ENCODE assay signal across 11 cellular contexts in the genomic region with DNA sequence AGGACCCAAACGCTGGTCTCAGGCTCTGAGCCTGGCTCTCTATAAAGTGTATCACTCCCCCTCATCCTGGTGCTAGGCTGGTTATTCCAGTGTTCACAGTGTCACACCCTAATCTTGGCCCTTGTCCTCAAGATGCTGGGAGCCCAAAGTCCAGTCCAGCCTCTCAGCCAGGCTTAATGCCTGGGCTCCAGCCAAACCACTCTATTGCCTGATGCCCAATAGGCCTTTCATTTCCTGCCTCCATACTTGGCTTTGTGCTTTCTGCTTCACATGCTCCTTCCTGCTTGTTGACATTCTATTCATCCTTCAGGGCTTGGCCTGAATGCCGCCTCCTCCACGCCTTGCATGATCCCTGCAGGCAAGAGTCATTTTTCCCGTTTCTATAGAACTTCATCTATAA. TPM values are rescaled to one million over a fixed set of nuclear protein-coding genes. Genes with fewer than 3 reads are reported as not detected.
A peak's percentile ranks its signal among the peaks of the same experiment; 100 is the strongest.
DNase-seq lines count a peak whose midpoint lies in the region; ATAC-seq and TF ChIP-seq lines count a peak whose summit lies in the region.
"Had no signal": no experiment of that assay in that cellular context is flagged by ENCODE, and none has a peak within 500 bp of the region (broad histone marks: within the 10 kb centered on the region; RNA-seq: fewer than 3 reads in every experiment).

No MANE protein-coding gene starts in this region.

- peak overlapping the region; percentile 50 to 90 (median 85) for H3K4me3 Mint-ChIP-seq in brain
- no peak overlapping the region for H3K4me3 Mint-ChIP-seq in naive thymus-derived CD4-positive, alpha-beta T cell
- H3K4me3 Mint-ChIP-seq: endodermal cell, immature natural killer cell had no signal

- intact Hi-C loops in left ventricle myocardium superior (cut with micrococcal nuclease), result no loop called here
- intact Hi-C loops in heart left ventricle (cut with DNase I), result loop anchor here in 8 of 10 donors (2.0 to 10.0 kb wide), 6 partner anchors 80 to 172 kb away; no protein-coding TSS in a partner anchor
- intact Hi-C loops in left colon (cut with DNase I, micrococcal nuclease), result loop anchor here in 1 of 2 donors (10.0 kb wide), 1 partner anchor 130 kb away; no protein-coding TSS in a partner anchor
- intact Hi-C loops in naive thymus-derived CD4-positive, alpha-beta T cell (cut with micrococcal nuclease), result loop anchor here in 1 of 2 donors (2.0 kb wide), 1 partner anchor 76 kb away; no protein-coding TSS in a partner anchor

- no peak overlapping the region for H3K4me3 ChIP-seq in heart left ventricle
- H3K4me3 ChIP-seq in naive thymus-derived CD4-positive, alpha-beta T cell (ENCODE audit: low read length), result no peak overlapping the region

- DNase-seq in left ventricle myocardium superior (no peak), heart left ventricle (no peak), left colon (peak; percentile 84 to 92), HCEC 1CT (no peak)
- no peak for DNase-seq in activated CD8-positive, alpha-beta memory T cell treated with anti-CD3 and anti-CD28 coated beads, Interleukin-2, amount 50 U/mL, for 48 hours
- DNase-seq in naive thymus-derived CD4-positive, alpha-beta T cell, result no peak
- DNase-seq: occipital lobe had no signal

- TF ChIP-seq POLR2A in heart left ventricle (IDR thresholded peaks at IDR 0.05), result no peak

- H3K27me3 Mint-ChIP-seq in brain, result no peaks in the 10 kb centered on the region
- peaks cover 11 to 34% (median 18%) of the 10 kb centered on the region in 5 donors for H3K27me3 Mint-ChIP-seq in naive thymus-derived CD4-positive, alpha-beta T cell

- peaks cover 99% of the 10 kb centered on the region for H3K4me1 Mint-ChIP-seq in brain
- peaks cover 0 to 4% (median 0%) of the 10 kb centered on the region in 7 donors for H3K4me1 Mint-ChIP-seq in naive thymus-derived CD4-positive, alpha-beta T cell
- H3K4me1 Mint-ChIP-seq: immature natural killer cell had no signal

- peaks cover 0 to 16% (median 8%) of the 10 kb centered on the region in 9 donors for H3K27me3 ChIP-seq in heart left ventricle
- no peaks in the 10 kb centered on the region for H3K27me3 ChIP-seq in naive thymus-derived CD4-positive, alpha-beta T cell (ENCODE audit: control insufficient read depth in 2 of 2, insufficient read depth in 2 of 2, low read length in 2 of 2)

- peak; percentile 14 for ATAC-seq in left ventricle myocardium superior
- ATAC-seq in heart left ventricle, result no peak
- peak; percentile 93 for ATAC-seq in left colon
- no peak for ATAC-seq in GM18870 (IDR thresholded peaks at IDR 0.05; ENCODE audit: unreplicated experiment)
- no peak for ATAC-seq in naive thymus-derived CD4-positive, alpha-beta T cell

- no peak overlapping the region for H3K27ac ChIP-seq in heart left ventricle
- no peak overlapping the region for H3K27ac ChIP-seq in naive thymus-derived CD4-positive, alpha-beta T cell (ENCODE audit: low read depth, low read length)

- POLR2A ChIA-PET in naive thymus-derived CD4-positive, alpha-beta T cell (lab: Charles Lee), result no interaction called here

- H3K27ac Mint-ChIP-seq in brain, result peak overlapping the region; percentile 85 to 99 (median 98)
- no peak overlapping the region for H3K27ac Mint-ChIP-seq in naive thymus-derived CD4-positive, alpha-beta T cell
- H3K27ac Mint-ChIP-seq: endodermal cell, immature natural killer cell had no signal

- CTCF ChIA-PET in naive thymus-derived CD4-positive, alpha-beta T cell (lab: Charles Lee), result interaction anchor here (1.1 to 3.4 kb wide), 12 partner anchors 8 to 169 kb away, joined by 3 to 44 read pairs (median 6); partner anchors contain the start of gene NUAK2

- H3K36me3 Mint-ChIP-seq in brain, result no peaks in the 10 kb centered on the region
- no peaks in the 10 kb centered on the region for H3K36me3 Mint-ChIP-seq in naive thymus-derived CD4-positive, alpha-beta T cell
- H3K36me3 Mint-ChIP-seq: immature natural killer cell had no signal

- no peaks in the 10 kb centered on the region for H3K36me3 ChIP-seq in heart left ventricle
- no peaks in the 10 kb centered on the region for H3K36me3 ChIP-seq in naive thymus-derived CD4-positive, alpha-beta T cell (ENCODE audit: control insufficient read depth in 2 of 3, insufficient read depth in 3 of 3, low read length in 3 of 3)

- TF ChIP-seq CTCF in heart left ventricle (IDR thresholded peaks at IDR 0.05), result no peak
- TF ChIP-seq CTCF in brain (conservative IDR thresholded peaks at IDR 0.05), result no peak

- no peaks in the 10 kb centered on the region for H3K9me3 ChIP-seq in heart left ventricle
- H3K9me3 ChIP-seq in naive thymus-derived CD4-positive, alpha-beta T cell (ENCODE audit: control insufficient read depth in 2 of 3, low read length in 3 of 3), result no peaks in the 10 kb centered on the region

- 79 to 88% (median 82%) methylated on average over 4 of the region's 4 CpGs for WGBS in heart left ventricle, 4 donors

- H3K9me3 Mint-ChIP-seq in brain, result peaks cover 0 to 4% (median 0%) of the 10 kb centered on the region in 5 experiments
- no peaks in the 10 kb centered on the region for H3K9me3 Mint-ChIP-seq in naive thymus-derived CD4-positive, alpha-beta T cell
- H3K9me3 Mint-ChIP-seq: endodermal cell, immature natural killer cell had no signal

- H3K4me1 ChIP-seq in heart left ventricle, result peaks cover 0 to 15% (median 0%) of the 10 kb centered on the region in 12 donors
- H3K4me1 ChIP-seq in naive thymus-derived CD4-positive, alpha-beta T cell (ENCODE audit: control insufficient read depth in 2 of 2, insufficient read depth in 2 of 2, low read length in 2 of 2), result no peaks in the 10 kb centered on the region

RNA-seq across cellular contexts. Expression of gene KLHDC8A, which starts 1.7 kb away (rescaled TPM):
- not detected for total RNA-seq in left ventricle myocardium superior
- total RNA-seq in heart left ventricle, result under 1 TPM in 2 of 9 donors, not detected in 7; 0.14 to 0.18 TPM
- polyA plus RNA-seq in heart left ventricle, result under 1 TPM in 1 of 2 donors, not detected in 1; 0.30 TPM
- 11.4 TPM for polyA plus RNA-seq in brain (ENCODE audit: insufficient read depth, low read depth, low replicate concordance)
- under 1 TPM; 0.40 to 0.59 TPM for total RNA-seq in left colon
- total RNA-seq in naive thymus-derived CD4-positive, alpha-beta T cell, result not detected
- not detected for polyA plus RNA-seq in naive thymus-derived CD4-positive, alpha-beta T cell
- polyA plus RNA-seq: immature natural killer cell had no signal

RNA-seq across cellular contexts. Expression of gene NUAK2, which starts 33.5 kb away (rescaled TPM):
- total RNA-seq in left ventricle myocardium superior (1.5 TPM), heart left ventricle (1 to 10 TPM in 3 of 9 donors, under 1 TPM in 6; 0.25 to 2.6 (median 0.82) TPM), left colon (10 to 100 TPM; 27.7 to 29.2 TPM)
- polyA plus RNA-seq in heart left ventricle (under 1 TPM; 0.46 to 0.50 TPM), brain (ENCODE audit: insufficient read depth, low read depth, low replicate concordance) (14.4 TPM)
- 10 to 100 TPM in 4 of 5 experiments, 1 to 10 TPM in 1; 9.1 to 57.8 (median 23.0) TPM for total RNA-seq in naive thymus-derived CD4-positive, alpha-beta T cell
- polyA plus RNA-seq in naive thymus-derived CD4-positive, alpha-beta T cell, result 10 to 100 TPM; 40.7 to 85.5 TPM

Comparison
In these comparisons a context has a peak if more than half of its experiments do, and no peak if none do; other contexts are left out.
1. ATAC-seq: peak in left ventricle myocardium superior (single experiment) and left colon (single experiment); none in heart left ventricle (0 of 4), GM18870 (single experiment) and naive thymus-derived CD4-positive, alpha-beta T cell (single experiment).
2. DNase-seq: peak in left colon (2 of 2); none in left ventricle myocardium superior (single experiment), heart left ventricle (0 of 5), activated CD8-positive, alpha-beta memory T cell treated with anti-CD3 and anti-CD28 coated beads, Interleukin-2, amount 50 U/mL, for 48 hours (single experiment), naive thymus-derived CD4-positive, alpha-beta T cell (0 of 9) and HCEC 1CT (single experiment).
3. H3K27ac Mint-ChIP-seq: peak in brain (5 of 5); none in naive thymus-derived CD4-positive, alpha-beta T cell (0 of 9).
4. H3K4me3 Mint-ChIP-seq: peak in brain (5 of 5); none in naive thymus-derived CD4-positive, alpha-beta T cell (0 of 10).